Comparison of ENCODE assay signal across 24 cellular contexts in genomic region chr9:92978345-92978875, GRCh38. TPM values are rescaled to one million over a fixed set of nuclear protein-coding genes. Genes with fewer than 3 reads are reported as not detected.
DNase-seq lines count a peak whose midpoint lies in the region; ATAC-seq and TF ChIP-seq lines count a peak whose summit lies in the region.
"Had no signal": no experiment of that assay in that cellular context is flagged by ENCODE, and none has a peak within 500 bp of the region (broad histone marks: within the 10 kb centered on the region; RNA-seq: fewer than 3 reads in every experiment).

No MANE protein-coding gene starts in this region.

- H3K4me3 Mint-ChIP-seq in T-cell: peak overlapping the region in 2 of 3 donors; percentile 64 to 76
- peak overlapping the region; percentile 57 for H3K4me3 Mint-ChIP-seq in activated naive CD8-positive, alpha-beta T cell treated with anti-CD3 and anti-CD28 coated beads, Interleukin-2, amount 10 ng/mL, durations not matched to agents 7 days and 5 days
- H3K4me3 Mint-ChIP-seq in stimulated activated effector memory CD8-positive, alpha-beta T cell treated with anti-CD3 and anti-CD28 coated beads, Interleukin-12 subunit alpha, Interleukin-12 subunit beta, amount 100 ng/mL, for 72 hours: peak overlapping the region; percentile 52

- no peaks in the 10 kb centered on the region for H3K9me3 Mint-ChIP-seq in T-cell
- peaks cover 9% of the 10 kb centered on the region for H3K9me3 Mint-ChIP-seq in activated naive CD8-positive, alpha-beta T cell treated with anti-CD3 and anti-CD28 coated beads, Interleukin-2, amount 10 ng/mL, durations not matched to agents 7 days and 5 days
- H3K9me3 Mint-ChIP-seq in stimulated activated effector memory CD8-positive, alpha-beta T cell treated with anti-CD3 and anti-CD28 coated beads, Interleukin-12 subunit alpha, Interleukin-12 subunit beta, amount 100 ng/mL, for 72 hours: peaks cover 7% of the 10 kb centered on the region

- CTCF ChIA-PET in T-cell (lab: Charles Lee): interaction anchor here in 1 of 2 donors (2.3 kb wide), 1 partner anchor 25 kb away, joined by 9 read pairs; no protein-coding TSS in a partner anchor

- peaks cover 69% of the 10 kb centered on the region for H3K36me3 Mint-ChIP-seq in T-cell
- peaks cover 68% of the 10 kb centered on the region for H3K36me3 Mint-ChIP-seq in activated naive CD8-positive, alpha-beta T cell treated with anti-CD3 and anti-CD28 coated beads, Interleukin-2, amount 10 ng/mL, durations not matched to agents 7 days and 5 days
- H3K36me3 Mint-ChIP-seq in stimulated activated effector memory CD8-positive, alpha-beta T cell treated with anti-CD3 and anti-CD28 coated beads, Interleukin-12 subunit alpha, Interleukin-12 subunit beta, amount 100 ng/mL, for 72 hours: peaks cover 87% of the 10 kb centered on the region

- peak; percentile 1 for DNase-seq in activated naive CD4-positive, alpha-beta T cell treated with Interleukin-2 at 50 U/mL for 16 hours
- DNase-seq in activated naive CD4-positive, alpha-beta T cell treated with anti-CD3 and anti-CD28 coated beads, Interleukin-2, amount 50 U/mL, for 16 hours: no peak
- DNase-seq in T-cell (peak in 1 of 34 experiments; percentile 11), GM10266 (ENCODE audit: extremely low spot score) (no peak), NOMO-1 (lab: John Stamatoyannopoulos, UW; ENCODE audit: unreplicated experiment in 2 of 2) (no peak)
- peak; percentile 26 for DNase-seq in activated naive CD8-positive, alpha-beta T cell treated with anti-CD3 and anti-CD28 coated beads, Interleukin-2, amount 10 ng/mL, durations not matched to agents 7 days and 5 days
- no peak for DNase-seq in stimulated activated effector memory CD8-positive, alpha-beta T cell treated with anti-CD3 and anti-CD28 coated beads, Interleukin-12 subunit alpha, Interleukin-12 subunit beta, amount 100 ng/mL, for 72 hours (ENCODE audit: low spot score in 2 of 2)
- DNase-seq: activated effector memory CD4-positive, alpha-beta T cell treated with anti-CD3 and anti-CD28 coated beads, Interleukin-2, amount 50 U/mL, for 16 hours; cerebellar nuclear complex; DND-41; erythroblast; foreskin melanocyte; GOT3; hippocampal formation; IMR-90; NCI-H146; NCI-H69; pancreas; PC-3; SIG-M5; WERI-Rb-1 had no signal

- H3K27me3 Mint-ChIP-seq in T-cell: no peaks in the 10 kb centered on the region
- no peaks in the 10 kb centered on the region for H3K27me3 Mint-ChIP-seq in activated naive CD8-positive, alpha-beta T cell treated with anti-CD3 and anti-CD28 coated beads, Interleukin-2, amount 10 ng/mL, durations not matched to agents 7 days and 5 days

- no peak for TF ChIP-seq CTCF in GM10266 (IDR thresholded peaks at IDR 0.05; ENCODE audit: control insufficient read depth, insufficient read depth, low read depth, missing control alignments)

- ATAC-seq in T-cell (replicated peaks in 1 of 4) (peak in 3 of 4 experiments; percentile 13 to 24 (median 14)), GM18870 (IDR thresholded peaks at IDR 0.05; ENCODE audit: unreplicated experiment) (no peak)
- no peak for ATAC-seq in activated naive CD8-positive, alpha-beta T cell treated with anti-CD3 and anti-CD28 coated beads, Interleukin-2, amount 10 ng/mL, durations not matched to agents 7 days and 5 days (ENCODE audit: low read depth)
- ATAC-seq in stimulated activated effector memory CD8-positive, alpha-beta T cell treated with anti-CD3 and anti-CD28 coated beads, Interleukin-12 subunit alpha, Interleukin-12 subunit beta, amount 100 ng/mL, for 72 hours: no peak
- ATAC-seq: pancreas, PC-3, sciatic nerve had no signal

- peak overlapping the region; percentile 88 to 93 for H3K27ac Mint-ChIP-seq in T-cell
- peak overlapping the region; percentile 72 for H3K27ac Mint-ChIP-seq in activated naive CD8-positive, alpha-beta T cell treated with anti-CD3 and anti-CD28 coated beads, Interleukin-2, amount 10 ng/mL, durations not matched to agents 7 days and 5 days
- H3K27ac Mint-ChIP-seq in stimulated activated effector memory CD8-positive, alpha-beta T cell treated with anti-CD3 and anti-CD28 coated beads, Interleukin-12 subunit alpha, Interleukin-12 subunit beta, amount 100 ng/mL, for 72 hours: peak overlapping the region; percentile 29

- POLR2A ChIA-PET in T-cell (lab: Charles Lee): interaction anchor here in 1 of 2 donors (0.6 kb wide), 1 partner anchor 34 kb away, joined by 4 read pairs; no protein-coding TSS in a partner anchor
- POLR2A ChIA-PET in activated naive CD8-positive, alpha-beta T cell treated with anti-CD3 and anti-CD28 coated beads, Interleukin-2, amount 10 ng/mL, durations not matched to agents 7 days and 5 days (lab: Charles Lee): interaction anchor here (0.6 to 0.9 kb wide), 3 partner anchors 24 to 86 kb away, joined by 3 to 5 read pairs (median 4); no protein-coding TSS in a partner anchor

- H3K4me1 Mint-ChIP-seq in T-cell: peaks cover 85 to 86% (median 85%) of the 10 kb centered on the region in 3 donors
- H3K4me1 Mint-ChIP-seq in activated naive CD8-positive, alpha-beta T cell treated with anti-CD3 and anti-CD28 coated beads, Interleukin-2, amount 10 ng/mL, durations not matched to agents 7 days and 5 days: peaks cover 55% of the 10 kb centered on the region
- peaks cover 71% of the 10 kb centered on the region for H3K4me1 Mint-ChIP-seq in stimulated activated effector memory CD8-positive, alpha-beta T cell treated with anti-CD3 and anti-CD28 coated beads, Interleukin-12 subunit alpha, Interleukin-12 subunit beta, amount 100 ng/mL, for 72 hours

RNA-seq across cellular contexts. Expression of gene FGD3, which starts 31.1 kb away (rescaled TPM):
- 100 to 1,000 TPM; 188 to 349 (median 293) TPM for total RNA-seq in T-cell
- total RNA-seq in activated naive CD8-positive, alpha-beta T cell treated with anti-CD3 and anti-CD28 coated beads, Interleukin-2, amount 10 ng/mL, durations not matched to agents 7 days and 5 days: 100 to 1,000 TPM; 160 to 161 TPM
- total RNA-seq: IMR-90, lung microvascular endothelial cell had no signal

Comparison
In these comparisons a context has a peak if more than half of its experiments do, and no peak if none do; other contexts are left out.
1. DNase-seq: peak in activated naive CD4-positive, alpha-beta T cell treated with Interleukin-2 at 50 U/mL for 16 hours (single experiment) and activated naive CD8-positive, alpha-beta T cell treated with anti-CD3 and anti-CD28 coated beads, Interleukin-2, amount 10 ng/mL, durations not matched to agents 7 days and 5 days (single experiment); none in activated naive CD4-positive, alpha-beta T cell treated with anti-CD3 and anti-CD28 coated beads, Interleukin-2, amount 50 U/mL, for 16 hours (single experiment), stimulated activated effector memory CD8-positive, alpha-beta T cell treated with anti-CD3 and anti-CD28 coated beads, Interleukin-12 subunit alpha, Interleukin-12 subunit beta, amount 100 ng/mL, for 72 hours (0 of 2), GM10266 (single experiment) and NOMO-1 (0 of 2).
2. ATAC-seq: peak in T-cell (3 of 4); none in activated naive CD8-positive, alpha-beta T cell treated with anti-CD3 and anti-CD28 coated beads, Interleukin-2, amount 10 ng/mL, durations not matched to agents 7 days and 5 days (single experiment), stimulated activated effector memory CD8-positive, alpha-beta T cell treated with anti-CD3 and anti-CD28 coated beads, Interleukin-12 subunit alpha, Interleukin-12 subunit beta, amount 100 ng/mL, for 72 hours (single experiment) and GM18870 (single experiment).
3. H3K27ac Mint-ChIP-seq: peak in every context shown above with its lines; median percentile 90 in T-cell; 72 in activated naive CD8-positive, alpha-beta T cell treated with anti-CD3 and anti-CD28 coated beads, Interleukin-2, amount 10 ng/mL, durations not matched to agents 7 days and 5 days; 29 in stimulated activated effector memory CD8-positive, alpha-beta T cell treated with anti-CD3 and anti-CD28 coated beads, Interleukin-12 subunit alpha, Interleukin-12 subunit beta, amount 100 ng/mL, for 72 hours.
4. Peak in every context shown above with its lines, with median percentiles within 50 percentile points of each other: H3K4me3 Mint-ChIP-seq.